Comparison of ENCODE assay signal across 11 cellular contexts in the genomic region with DNA sequence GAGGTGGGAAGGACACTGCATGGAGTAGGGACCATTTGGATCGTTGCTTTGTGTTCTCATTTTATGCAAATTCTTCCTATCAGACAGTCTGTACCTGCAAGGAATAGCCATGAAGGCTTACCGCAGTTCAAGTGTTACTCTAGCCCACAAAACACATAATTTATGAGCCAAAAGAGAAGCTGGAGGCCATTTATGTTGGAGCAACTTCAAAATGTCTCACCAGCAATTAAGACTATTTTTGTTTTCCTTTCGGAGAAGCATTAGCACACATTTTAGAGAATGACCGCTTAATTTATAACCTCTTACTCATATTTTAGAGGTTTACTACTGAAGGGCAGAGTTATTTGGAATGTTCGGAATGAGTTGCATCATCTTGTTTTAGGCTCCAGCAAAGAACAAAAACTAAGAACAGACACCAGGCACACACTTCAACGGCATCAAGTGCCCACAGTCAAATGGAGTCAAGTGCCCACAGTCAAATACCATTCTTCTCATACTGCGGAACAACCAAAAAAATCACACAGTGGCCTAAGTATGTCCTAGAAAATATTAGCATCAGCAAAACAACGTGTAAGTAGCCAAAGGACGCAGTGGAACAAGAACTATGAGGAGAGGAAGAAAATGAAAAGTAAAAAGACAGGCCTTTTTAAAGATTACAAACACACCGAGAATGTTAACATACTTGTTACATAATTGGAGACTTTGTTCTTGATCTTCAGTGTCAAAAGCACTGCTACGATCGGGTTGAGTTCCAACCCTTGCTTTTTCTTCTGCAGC. TPM values are rescaled to one million over a fixed set of nuclear protein-coding genes. Genes with fewer than 3 reads are reported as not detected.
DNase-seq lines count a peak whose midpoint lies in the region; ATAC-seq and TF ChIP-seq lines count a peak whose summit lies in the region.
"Had no signal": no experiment of that assay in that cellular context is flagged by ENCODE, and none has a peak within 500 bp of the region (broad histone marks: within the 10 kb centered on the region; RNA-seq: fewer than 3 reads in every experiment).

No MANE protein-coding gene starts in this region.

- CTCF ChIA-PET in RWPE1 (lab: Yijun Ruan, JAX): no interaction called here

- POLR2A ChIA-PET in RWPE1 (lab: Yijun Ruan, JAX; ENCODE audit: low non-redundant PET): no interaction called here

- H3K27ac ChIP-seq in RWPE1: peak overlapping the region; percentile 76

- no peak overlapping the region for H3K4me3 Mint-ChIP-seq in natural killer cell treated with Interleukin-12 subunit alpha and Interleukin-12 subunit beta and Interleukin-15 and Interleukin-18, amount 100 ng/mL, for 72 hours

- no peaks in the 10 kb centered on the region for H3K4me1 Mint-ChIP-seq in natural killer cell treated with Interleukin-12 subunit alpha and Interleukin-12 subunit beta and Interleukin-15 and Interleukin-18, amount 100 ng/mL, for 72 hours (ENCODE audit: low read depth in 2 of 2)

- no peaks in the 10 kb centered on the region for H3K9me3 Mint-ChIP-seq in natural killer cell treated with Interleukin-12 subunit alpha and Interleukin-12 subunit beta and Interleukin-15 and Interleukin-18, amount 100 ng/mL, for 72 hours

- TF ChIP-seq CTCF in RWPE1 (conservative IDR thresholded peaks at IDR 0.05; ENCODE audit: low read depth) (no peak), fibroblast of villous mesenchyme (IDR thresholded peaks at IDR 0.05; ENCODE audit: insufficient read depth, low read depth, low read length) (no peak)

- DNase-seq in GM04504 (ENCODE audit: low read depth): peak; percentile 54
- peak; percentile 82 for DNase-seq in RWPE1 (ENCODE audit: low spot score)
- peak; percentile 88 for DNase-seq in fibroblast of villous mesenchyme (ENCODE audit: low read depth)
- peak; percentile 48 for DNase-seq in skeletal muscle cell (ENCODE audit: low read depth)
- DNase-seq in ecto neural progenitor cell (ENCODE audit: low spot score): no peak
- no peak for DNase-seq in NCI-H524 (lab: John Stamatoyannopoulos, UW)
- no peak for DNase-seq in natural killer cell treated with Interleukin-12 subunit alpha and Interleukin-12 subunit beta and Interleukin-15 and Interleukin-18, amount 100 ng/mL, for 72 hours (ENCODE audit: low spot score)
- no peak for DNase-seq in NCI-H446 (lab: John Stamatoyannopoulos, UW)
- DNase-seq: NCI-H1105, SIG-M5 had no signal

- no peaks in the 10 kb centered on the region for H3K36me3 Mint-ChIP-seq in natural killer cell treated with Interleukin-12 subunit alpha and Interleukin-12 subunit beta and Interleukin-15 and Interleukin-18, amount 100 ng/mL, for 72 hours

- no peak overlapping the region for H3K27ac Mint-ChIP-seq in natural killer cell treated with Interleukin-12 subunit alpha and Interleukin-12 subunit beta and Interleukin-15 and Interleukin-18, amount 100 ng/mL, for 72 hours

- peaks cover 16 to 25% of the 10 kb centered on the region in 2 donors for H3K27me3 Mint-ChIP-seq in natural killer cell treated with Interleukin-12 subunit alpha and Interleukin-12 subunit beta and Interleukin-15 and Interleukin-18, amount 100 ng/mL, for 72 hours

- no peak for ATAC-seq in natural killer cell treated with Interleukin-12 subunit alpha and Interleukin-12 subunit beta and Interleukin-15 and Interleukin-18, amount 100 ng/mL, for 72 hours

- H3K4me3 ChIP-seq in fibroblast of villous mesenchyme (ENCODE audit: low read depth, low read length) (no peak overlapping the region), skeletal muscle cell (ENCODE audit: low read depth, low read length) (no peak overlapping the region)

RNA-seq across cellular contexts. Expression of a gene that starts 17.5 kb away (rescaled TPM):
- not detected in 2 replicates for total RNA-seq in fibroblast of villous mesenchyme
- under 1 TPM in 1 of 2 donors, not detected in 1; 0.21 TPM for total RNA-seq in natural killer cell treated with Interleukin-12 subunit alpha and Interleukin-12 subunit beta and Interleukin-15 and Interleukin-18, amount 100 ng/mL, for 72 hours
- total RNA-seq: activated CD8-positive, alpha-beta memory T cell treated with anti-CD3 and anti-CD28 coated beads for 36 hours had no signal

Comparison
In these comparisons a context has a peak if more than half of its experiments do, and no peak if none do; other contexts are left out.
1. DNase-seq: peak in GM04504 (single experiment), RWPE1 (single experiment), fibroblast of villous mesenchyme (single experiment) and skeletal muscle cell (single experiment); none in ecto neural progenitor cell (single experiment), NCI-H524 (0 of 2), natural killer cell treated with Interleukin-12 subunit alpha and Interleukin-12 subunit beta and Interleukin-15 and Interleukin-18, amount 100 ng/mL, for 72 hours (single experiment) and NCI-H446 (0 of 2).